Comparison of ENCODE assay signal across 14 cellular contexts in the genomic region with DNA sequence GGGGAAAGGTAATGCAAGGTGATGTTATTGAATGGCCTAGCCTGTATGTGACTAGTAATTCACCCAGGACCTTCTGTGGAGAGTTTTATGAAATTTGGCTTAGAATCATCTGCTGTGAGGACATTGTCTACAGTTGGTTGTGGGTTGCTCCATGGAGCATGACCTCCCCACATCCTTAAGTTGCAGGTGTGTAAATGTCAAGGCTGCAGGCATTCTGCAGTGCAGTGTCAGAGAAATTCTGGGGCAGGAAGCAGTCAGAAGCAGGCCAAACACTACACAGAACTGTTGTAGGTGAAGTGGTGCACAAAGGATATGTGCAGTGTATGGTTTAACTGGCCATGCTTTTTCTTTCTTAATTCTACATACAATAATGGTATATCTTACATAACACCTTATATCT.
DNase-seq lines count a peak whose midpoint lies in the region; ATAC-seq, FAIRE-seq and TF ChIP-seq lines count a peak whose summit lies in the region.
"Had no signal": no experiment of that assay in that cellular context is flagged by ENCODE, and none has a peak within 500 bp of the region (broad histone marks: within the 10 kb centered on the region; RNA-seq: fewer than 3 reads in every experiment).

No MANE protein-coding gene starts in this region.

- H4K20me1 ChIP-seq in BLaER1: no peaks in the 10 kb centered on the region
- H4K20me1 ChIP-seq in osteoblast (ENCODE audit: insufficient read depth, low read length): no peaks in the 10 kb centered on the region

- FAIRE-seq in H54 (lab: Jason Lieb, UNC): no peak

- H3K4me1 ChIP-seq in BLaER1 (peaks cover 74% of the 10 kb centered on the region), suprapubic skin (no peaks in the 10 kb centered on the region), osteoblast (ENCODE audit: insufficient read depth, low read length) (peaks cover 23% of the 10 kb centered on the region)

- no peak overlapping the region for H2AFZ ChIP-seq in osteoblast (ENCODE audit: low read length)

- no peak for TF ChIP-seq EP300 in suprapubic skin (IDR thresholded peaks at IDR 0.05)

- H3K36me3 ChIP-seq in BLaER1: peaks cover 9% of the 10 kb centered on the region; the same call in 1 of the 2 replicates
- no peaks in the 10 kb centered on the region for H3K36me3 ChIP-seq in suprapubic skin
- H3K36me3 ChIP-seq in osteoblast (ENCODE audit: insufficient read depth, low read length): no peaks in the 10 kb centered on the region
- H3K36me3 ChIP-seq: WERI-Rb-1 had no signal

- H3K4me2 ChIP-seq in BLaER1: peak overlapping the region; percentile 86
- H3K4me2 ChIP-seq in osteoblast (ENCODE audit: insufficient read depth, low read length): no peak overlapping the region

- TF ChIP-seq POLR2A in suprapubic skin (IDR thresholded peaks at IDR 0.05) (no peak), H54 (IDR thresholded peaks at IDR 0.05; ENCODE audit: low read depth, low read length) (no peak)

- H3K27me3 ChIP-seq in BLaER1 (no peaks in the 10 kb centered on the region), suprapubic skin (no peaks in the 10 kb centered on the region), osteoblast (ENCODE audit: insufficient read depth, low read length) (no peaks in the 10 kb centered on the region)

- ATAC-seq in GM18870 (IDR thresholded peaks at IDR 0.05; ENCODE audit: unreplicated experiment): peak; percentile 70
- ATAC-seq in GM21786 (IDR thresholded peaks at IDR 0.05; ENCODE audit: unreplicated experiment): peak; percentile 93
- ATAC-seq in HG03442 (IDR thresholded peaks at IDR 0.05; ENCODE audit: unreplicated experiment): peak; percentile 89
- ATAC-seq: stimulated activated effector memory CD8-positive, alpha-beta T cell treated with anti-CD3 and anti-CD28 coated beads, Interleukin-12 subunit alpha, Interleukin-12 subunit beta, amount 100 ng/mL, for 72 hours had no signal

- H3K79me2 ChIP-seq in osteoblast (ENCODE audit: insufficient read depth, low read length): no peaks in the 10 kb centered on the region

- peak overlapping the region; percentile 78 for H3K9ac ChIP-seq in BLaER1

- no peak for TF ChIP-seq CTCF in suprapubic skin (IDR thresholded peaks at IDR 0.05)
- no peak for TF ChIP-seq CTCF in osteoblast (IDR thresholded peaks at IDR 0.05; ENCODE audit: extremely low read depth, low read depth, low read length)
- no peak for TF ChIP-seq CTCF in coronary artery (IDR thresholded peaks at IDR 0.05)

- H3K27ac ChIP-seq in BLaER1 (peak overlapping the region; percentile 94), suprapubic skin (no peak overlapping the region), osteoblast (ENCODE audit: low read depth, low read length) (no peak overlapping the region), coronary artery (no peak overlapping the region)
- H3K27ac ChIP-seq: RWPE1, skin epidermis, WERI-Rb-1 had no signal

- DNase-seq in suprapubic skin (ENCODE audit: low spot score in 2 of 2) (no peak), H54 (ENCODE audit: insufficient read length, low spot score) (no peak), osteoblast (ENCODE audit: insufficient read length, low spot score, missing footprints) (no peak), coronary artery (ENCODE audit: low spot score) (no peak)
- DNase-seq: ACHN, NCI-H1694 treated with DMSO at 0.1 percent for 48 hours, WERI-Rb-1 had no signal

- H3K9me3 ChIP-seq in BLaER1 (peaks cover 20% of the 10 kb centered on the region), suprapubic skin (peaks cover 5% of the 10 kb centered on the region), osteoblast (ENCODE audit: low read depth, low read length) (no peaks in the 10 kb centered on the region)

- H3K4me3 ChIP-seq in BLaER1 (peak overlapping the region; percentile 56), suprapubic skin (no peak overlapping the region), osteoblast (ENCODE audit: insufficient read depth, low read length) (no peak overlapping the region), coronary artery (no peak overlapping the region)
- H3K4me3 ChIP-seq: skin epidermis had no signal
